Comparison of ENCODE assay signal across 8 cellular contexts in the genomic region with DNA sequence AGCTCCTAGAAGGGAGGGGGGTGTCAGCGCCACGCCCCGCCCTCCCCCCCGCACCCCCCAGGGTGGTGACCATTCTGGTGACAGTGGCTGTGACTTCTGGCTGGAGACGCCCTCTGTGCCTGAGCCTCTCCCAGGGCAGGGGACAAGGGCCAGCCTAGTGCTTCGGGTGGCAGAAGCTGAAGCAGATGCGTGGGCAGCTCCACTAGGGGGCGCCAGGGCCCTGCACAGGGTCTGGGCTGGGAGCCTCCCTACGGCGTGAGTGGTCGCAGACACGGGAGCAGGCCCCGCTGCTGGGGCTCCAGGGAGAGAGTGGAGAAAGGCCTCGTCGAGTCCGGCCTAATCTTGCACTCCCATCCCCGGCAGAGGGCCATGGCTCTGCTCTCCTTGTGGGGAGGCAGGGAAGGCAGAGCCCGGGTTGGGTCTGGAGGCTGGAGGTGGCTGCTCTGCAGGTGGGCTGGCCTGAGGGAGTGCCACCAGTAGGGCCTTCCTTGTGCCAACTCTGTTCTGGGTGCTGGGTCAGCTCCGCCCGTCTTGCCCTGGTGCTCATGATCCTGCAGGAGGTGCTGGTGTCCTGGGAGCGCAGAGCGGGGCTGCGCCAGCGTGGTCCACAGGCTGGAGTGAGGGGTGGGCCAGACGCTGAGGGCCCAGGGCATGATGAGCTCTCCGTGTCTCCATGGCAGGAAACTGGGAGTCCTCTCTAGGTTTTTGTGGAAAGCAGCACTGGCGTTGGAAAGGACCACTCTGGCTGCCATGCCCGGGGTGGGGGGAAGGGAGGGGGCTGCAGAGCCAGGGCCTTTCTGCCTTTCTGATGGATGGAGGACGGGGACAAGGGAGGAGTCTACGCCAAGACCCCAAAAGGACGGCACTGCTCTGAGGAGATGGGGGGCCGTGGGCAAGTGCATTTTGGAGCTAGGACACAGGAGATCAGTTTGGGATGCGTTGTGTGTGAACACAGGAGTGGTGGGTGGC. TPM values are rescaled to one million over a fixed set of nuclear protein-coding genes. Genes with fewer than 3 reads are reported as not detected.
DNase-seq lines count a peak whose midpoint lies in the region; ATAC-seq and TF ChIP-seq lines count a peak whose summit lies in the region.

No MANE protein-coding gene starts in this region.

- H3K27me3 Mint-ChIP-seq in GM23338 (ENCODE audit: insufficient read depth, low read depth, poor library complexity), result peaks cover 20% of the 10 kb centered on the region
- H3K27me3 Mint-ChIP-seq in activated T-cell treated with anti-CD3 and anti-CD28 coated beads, Interleukin-2, amount 50 U/mL, for 72 hours (ENCODE audit: low read depth), result no peaks in the 10 kb centered on the region

- ATAC-seq in GM23338 (peak; percentile 22), GM18520 (IDR thresholded peaks at IDR 0.05; ENCODE audit: unreplicated experiment) (no peak)
- ATAC-seq in activated T-cell treated with anti-CD3 and anti-CD28 coated beads, Interleukin-2, amount 50 U/mL, for 72 hours (replicated peaks in 1 of 2), result no peak

- no peak overlapping the region for H3K27ac ChIP-seq in GM23338 (ENCODE audit: low read depth)
- no peak overlapping the region for H3K27ac ChIP-seq in smooth muscle cell (ENCODE audit: low read depth)

- H4K20me1 ChIP-seq in GM23338 (replicated peaks; ENCODE audit: insufficient read depth), result peaks cover 3% of the 10 kb centered on the region
- H4K20me1 ChIP-seq in smooth muscle cell (ENCODE audit: low read depth), result peaks cover 27% of the 10 kb centered on the region

- DNase-seq in ACHN, result peak; percentile 63
- DNase-seq in GM23338 (ENCODE audit: low spot score), result peak; percentile 89
- DNase-seq in activated T-cell treated with anti-CD3 and anti-CD28 coated beads, Interleukin-2, amount 50 U/mL, for 72 hours, result peak; percentile 81 to 84
- peak; percentile 66 for DNase-seq in germinal center (ENCODE audit: low spot score)
- no peak for DNase-seq in smooth muscle cell (lab: John Stamatoyannopoulos, UW; ENCODE audit: unreplicated experiment)
- no peak for DNase-seq in DMS79 treated with DMSO at 0.1 percent for 48 hours (lab: John Stamatoyannopoulos, UW)

- H3K4me1 Mint-ChIP-seq in GM23338, result peaks cover 11% of the 10 kb centered on the region
- peaks cover 28% of the 10 kb centered on the region for H3K4me1 Mint-ChIP-seq in activated T-cell treated with anti-CD3 and anti-CD28 coated beads, Interleukin-2, amount 50 U/mL, for 72 hours (ENCODE audit: low read depth)

- no peaks in the 10 kb centered on the region for H3K9me3 ChIP-seq in smooth muscle cell (replicated peaks; ENCODE audit: low read depth)

- H3K4me1 ChIP-seq in GM23338 (ENCODE audit: insufficient read depth) (peaks cover 5% of the 10 kb centered on the region; the same call in 1 of the 2 replicates), smooth muscle cell (ENCODE audit: low read depth) (peaks cover 15% of the 10 kb centered on the region)

- H3K4me2 ChIP-seq in GM23338 (no peak overlapping the region), smooth muscle cell (no peak overlapping the region)

- TF ChIP-seq CTCF in GM23338 (conservative IDR thresholded peaks at IDR 0.05; ENCODE audit: low read depth in 2 of 2) (peak; percentile 77 to 95), smooth muscle cell (IDR thresholded peaks at IDR 0.05; ENCODE audit: borderline replicate concordance, insufficient read depth, poor library complexity, severe bottlenecking) (peak; percentile 69)

- H3K36me3 ChIP-seq in GM23338 (ENCODE audit: insufficient read depth) (no peaks in the 10 kb centered on the region), smooth muscle cell (ENCODE audit: low read depth) (no peaks in the 10 kb centered on the region)

- H3K79me2 ChIP-seq in GM23338 (replicated peaks; ENCODE audit: insufficient read depth) (peaks cover 15% of the 10 kb centered on the region), smooth muscle cell (ENCODE audit: low read depth) (peaks cover 3% of the 10 kb centered on the region)

- H3K9ac ChIP-seq in smooth muscle cell (ENCODE audit: low read depth), result no peak overlapping the region

- H3K4me3 ChIP-seq in GM23338, result no peak overlapping the region
- H3K4me3 ChIP-seq in smooth muscle cell, result no peak overlapping the region

- peak overlapping the region; percentile 42 for H3K4me3 Mint-ChIP-seq in GM23338
- H3K4me3 Mint-ChIP-seq in activated T-cell treated with anti-CD3 and anti-CD28 coated beads, Interleukin-2, amount 50 U/mL, for 72 hours, result peak overlapping the region; percentile 84 to 89

- 69% methylated on average over 31 of the region's 33 CpGs for WGBS in smooth muscle cell (ENCODE audit: low lambda C conversion rate)

- H3K27me3 ChIP-seq in GM23338 (ENCODE audit: insufficient read depth) (no peaks in the 10 kb centered on the region), smooth muscle cell (ENCODE audit: low read depth) (no peaks in the 10 kb centered on the region)

- peaks cover 13% of the 10 kb centered on the region; the same call in 1 of the 2 replicates for H3F3A ChIP-seq in GM23338 (replicated peaks; ENCODE audit: low read depth)
- no peaks in the 10 kb centered on the region for H3F3A ChIP-seq in smooth muscle cell (ENCODE audit: low read depth)

- in situ Hi-C loops in ACHN (cut with HindIII; ENCODE audit: low pct_ligation_motif_present, low pct_unique_long_range_greater_than_20kb, low sequenced_read_pairs), result no loop called here

- H3K27ac Mint-ChIP-seq in GM23338, result peak overlapping the region; percentile 11; the same call in 1 of the 2 replicates
- no peak overlapping the region for H3K27ac Mint-ChIP-seq in activated T-cell treated with anti-CD3 and anti-CD28 coated beads, Interleukin-2, amount 50 U/mL, for 72 hours

- H3K36me3 Mint-ChIP-seq in GM23338 (ENCODE audit: low read depth), result peaks cover 6% of the 10 kb centered on the region; the same call in 1 of the 3 replicates
- H3K36me3 Mint-ChIP-seq in activated T-cell treated with anti-CD3 and anti-CD28 coated beads, Interleukin-2, amount 50 U/mL, for 72 hours (ENCODE audit: insufficient read depth in 2 of 2), result no peaks in the 10 kb centered on the region

- no peaks in the 10 kb centered on the region for H3K9me3 Mint-ChIP-seq in GM23338
- H3K9me3 Mint-ChIP-seq in activated T-cell treated with anti-CD3 and anti-CD28 coated beads, Interleukin-2, amount 50 U/mL, for 72 hours, result no peaks in the 10 kb centered on the region

- H3K9me2 ChIP-seq in GM23338 (ENCODE audit: insufficient read depth), result no peaks in the 10 kb centered on the region

- H2AFZ ChIP-seq in GM23338 (no peak overlapping the region), smooth muscle cell (ENCODE audit: low read depth) (no peak overlapping the region)

TF ChIP-seq in GM23338, 12 proteins besides CTCF, POLR2A, EP300 and RAD21:
- TF ChIP-seq POLR2AphosphoS5 (IDR thresholded peaks at IDR 0.05; ENCODE audit: low read depth) (peak; percentile 49; the same call in 1 of the 2 replicates), STAT1 (IDR thresholded peaks at IDR 0.05; ENCODE audit: unreplicated experiment) (no peak)

TF ChIP-seq in PFSK-1, 5 proteins besides CTCF, POLR2A, EP300 and RAD21 (continues in another document):
- peak; percentile 22 for TF ChIP-seq FOXP2 (optimal IDR thresholded peaks at IDR 0.05; ENCODE audit: borderline replicate concordance, extremely low read depth, extremely low read length, insufficient read depth)

RNA-seq across cellular contexts. Expression of a gene that starts 2.5 kb away (rescaled TPM):
- 114 and 127 TPM in 2 replicates for total RNA-seq in GM23338 (2014; rRNA removed; shearing (Covaris generic))
- polyA plus RNA-seq in GM23338 (2016; fragmentation: Nextera tagmentation; extraction: Ambion mirVana) (157 and 172 TPM in 2 replicates), smooth muscle cell (57.5 and 72.8 TPM in 2 replicates)
- polyA plus RNA-seq in PFSK-1 (2012; ENCODE audit: insufficient read length, low read depth), result 124 TPM
- total RNA-seq in activated T-cell treated with anti-CD3 and anti-CD28 coated beads, Interleukin-2, amount 50 U/mL, for 72 hours, result 10 to 100 TPM; 32.2 to 44.0 TPM
- total RNA-seq in smooth muscle cell, result 44.6 and 50.4 TPM in 2 replicates

RNA-seq across cellular contexts. Expression of a gene that starts 2.9 kb away (rescaled TPM):
- total RNA-seq in GM23338 (2014; rRNA removed; shearing (Covaris generic)), result 40.7 and 41.6 TPM in 2 replicates
- polyA plus RNA-seq in GM23338 (2016; fragmentation: Nextera tagmentation; extraction: Ambion mirVana) (16.1 and 17.6 TPM in 2 replicates), smooth muscle cell (7.4 and 13.5 TPM in 2 replicates)
- polyA plus RNA-seq in PFSK-1 (2012; ENCODE audit: insufficient read length, low read depth), result 26.7 TPM
- total RNA-seq in activated T-cell treated with anti-CD3 and anti-CD28 coated beads, Interleukin-2, amount 50 U/mL, for 72 hours, result 10 to 100 TPM; 11.8 to 15.4 TPM
- total RNA-seq in smooth muscle cell, result 7.0 and 9.6 TPM in 2 replicates

RNA-seq across cellular contexts. Expression of a gene that starts 11.3 kb away (rescaled TPM):
- 211 and 293 TPM in 2 replicates for total RNA-seq in GM23338 (2014; rRNA removed; shearing (Covaris generic))
- polyA plus RNA-seq in GM23338 (2016; fragmentation: Nextera tagmentation; extraction: Ambion mirVana), result 31.5 and 35.6 TPM in 2 replicates
- 97.5 TPM for polyA plus RNA-seq in PFSK-1 (2012; ENCODE audit: insufficient read length, low read depth)
- 10 to 100 TPM in 1 of 2 donors, 1 to 10 TPM in 1; 8.5 to 13.1 TPM for total RNA-seq in activated T-cell treated with anti-CD3 and anti-CD28 coated beads, Interleukin-2, amount 50 U/mL, for 72 hours
- total RNA-seq in smooth muscle cell, result 29.2 and 33.0 TPM in 2 replicates
- 12.1 and 15.3 TPM in 2 replicates for polyA plus RNA-seq in smooth muscle cell

RNA-seq across cellular contexts. Expression of a gene that starts 17.3 kb away (rescaled TPM):
- total RNA-seq in GM23338 (2014; rRNA removed; shearing (Covaris generic)), result 84.8 and 86.9 TPM in 2 replicates
- polyA plus RNA-seq in GM23338 (2016; fragmentation: Nextera tagmentation; extraction: Ambion mirVana), result 137 and 147 TPM in 2 replicates
- polyA plus RNA-seq in PFSK-1 (2012; ENCODE audit: insufficient read length, low read depth), result 340 TPM
- 100 to 1,000 TPM; 114 to 125 TPM for total RNA-seq in activated T-cell treated with anti-CD3 and anti-CD28 coated beads, Interleukin-2, amount 50 U/mL, for 72 hours
- total RNA-seq in smooth muscle cell, result 34.9 and 46.4 TPM in 2 replicates
- polyA plus RNA-seq in smooth muscle cell, result 84.4 and 89.4 TPM in 2 replicates

RNA-seq across cellular contexts. Expression of a gene that starts 31.4 kb away (rescaled TPM):
- 36.9 and 44.7 TPM in 2 replicates for total RNA-seq in GM23338 (2014; rRNA removed; shearing (Covaris generic))
- polyA plus RNA-seq in GM23338 (2016; fragmentation: Nextera tagmentation; extraction: Ambion mirVana) (18.0 and 18.9 TPM in 2 replicates), smooth muscle cell (54.9 and 58.8 TPM in 2 replicates)
- 114 TPM for polyA plus RNA-seq in PFSK-1 (2012; ENCODE audit: insufficient read length, low read depth)
- total RNA-seq in activated T-cell treated with anti-CD3 and anti-CD28 coated beads, Interleukin-2, amount 50 U/mL, for 72 hours, result 10 to 100 TPM; 31.0 to 42.2 TPM
- total RNA-seq in smooth muscle cell, result 20.3 and 27.1 TPM in 2 replicates

Comparison
In these comparisons a context has a peak if more than half of its experiments do, and no peak if none do; other contexts are left out.
1. DNase-seq: peak in ACHN (single experiment), GM23338 (single experiment), activated T-cell treated with anti-CD3 and anti-CD28 coated beads, Interleukin-2, amount 50 U/mL, for 72 hours (2 of 2) and germinal center (single experiment); none in smooth muscle cell (single experiment) and DMS79 treated with DMSO at 0.1 percent for 48 hours (single experiment).